In genomic region chr11:94897330-94897768, GRCh38 we compare ENCODE assay signal across 8 cellular contexts.
DNase-seq lines count a peak whose midpoint lies in the region; ATAC-seq and TF ChIP-seq lines count a peak whose summit lies in the region.

No MANE protein-coding gene starts in this region.

- H3K36me3 ChIP-seq in cardiac muscle cell: no peaks in the 10 kb centered on the region

- H3K9me3 ChIP-seq in cardiac muscle cell (ENCODE audit: low read depth): no peaks in the 10 kb centered on the region

- peak; percentile 67 to 70 for DNase-seq in cardiac muscle cell (ENCODE audit: low read depth in 1 of 2, low spot score in 1 of 2)
- no peak for DNase-seq in Right ventricle myocardium inferior (ENCODE audit: missing footprints)
- DNase-seq in NCI-H526 (lab: John Stamatoyannopoulos, UW): peak; percentile 9 to 65
- peak; percentile 27 for DNase-seq in activated T-cell treated with anti-CD3 and anti-CD28 coated beads, Interleukin-2, amount 50 U/mL, for 1 hour
- peak; percentile 17 to 84 (median 66) for DNase-seq in head of caudate nucleus
- peak; percentile 28 for DNase-seq in putamen (ENCODE audit: low spot score)

- ATAC-seq in Right ventricle myocardium inferior (no peak), HG02981 (IDR thresholded peaks at IDR 0.05; ENCODE audit: unreplicated experiment) (peak; percentile 77), HG03521 (IDR thresholded peaks at IDR 0.05; ENCODE audit: unreplicated experiment) (no peak)

- no peak overlapping the region for H3K4me3 ChIP-seq in cardiac muscle cell

- no peaks in the 10 kb centered on the region for H3K4me1 ChIP-seq in cardiac muscle cell (ENCODE audit: low read depth)

- intact Hi-C loops in Right ventricle myocardium inferior (cut with DNase I) (loop anchor here (1.0 kb wide), 1 partner anchor 274 kb away; no protein-coding TSS in a partner anchor), head of caudate nucleus (cut with DNase I) (loop anchor here (10.0 kb wide), 1 partner anchor 113 kb away; no protein-coding TSS in a partner anchor)

- H3K27ac ChIP-seq in cardiac muscle cell: no peak overlapping the region

- peak; percentile 94 for TF ChIP-seq CTCF in cardiac muscle cell (IDR thresholded peaks at IDR 0.05; ENCODE audit: low read depth, low read length)

- H3K27me3 ChIP-seq in cardiac muscle cell: peaks cover 8% of the 10 kb centered on the region
